1 cellular context compared by ENCODE assay signal in the genomic region with DNA sequence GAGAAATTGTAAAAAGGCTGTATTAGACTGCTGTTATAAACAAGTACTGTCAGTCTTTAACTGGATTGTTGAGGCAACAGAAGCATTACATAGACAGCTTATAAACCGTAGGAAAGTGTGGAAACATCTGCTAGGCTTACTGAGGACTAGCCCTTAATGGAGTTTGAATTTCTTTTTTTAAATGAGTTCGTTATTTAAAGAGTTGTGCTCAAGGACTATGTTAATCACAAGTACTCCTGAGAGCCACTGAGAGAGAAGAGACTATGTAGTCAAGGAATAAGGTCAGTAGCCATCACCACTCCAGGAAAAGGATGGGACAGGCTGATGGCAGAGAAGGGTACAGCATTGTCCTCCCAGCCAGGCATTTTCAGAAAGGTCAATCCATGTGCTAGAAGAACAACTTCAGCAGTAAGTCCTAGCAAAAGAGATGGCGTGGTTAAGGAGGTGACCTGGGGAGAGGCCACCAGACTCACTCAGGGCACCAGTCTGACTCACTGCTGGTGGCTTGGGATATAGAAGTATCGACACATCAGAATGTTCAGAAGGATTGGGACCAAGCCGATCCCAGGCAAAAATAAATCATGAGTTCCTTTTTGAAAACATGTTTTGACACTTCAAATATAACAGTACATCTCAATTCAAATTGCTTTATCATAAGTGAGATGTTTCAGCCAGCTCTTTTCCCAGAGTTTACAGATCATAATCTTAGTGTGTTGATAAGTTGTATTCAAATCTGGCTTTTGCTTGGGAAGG.
TF ChIP-seq lines count a peak whose summit lies in the region.

No MANE protein-coding gene starts in this region.

TF ChIP-seq in K562, 482 proteins besides CTCF, POLR2A, EP300 and RAD21 (continued from another document and continues in another):
- TF ChIP-seq, protein P1, sequence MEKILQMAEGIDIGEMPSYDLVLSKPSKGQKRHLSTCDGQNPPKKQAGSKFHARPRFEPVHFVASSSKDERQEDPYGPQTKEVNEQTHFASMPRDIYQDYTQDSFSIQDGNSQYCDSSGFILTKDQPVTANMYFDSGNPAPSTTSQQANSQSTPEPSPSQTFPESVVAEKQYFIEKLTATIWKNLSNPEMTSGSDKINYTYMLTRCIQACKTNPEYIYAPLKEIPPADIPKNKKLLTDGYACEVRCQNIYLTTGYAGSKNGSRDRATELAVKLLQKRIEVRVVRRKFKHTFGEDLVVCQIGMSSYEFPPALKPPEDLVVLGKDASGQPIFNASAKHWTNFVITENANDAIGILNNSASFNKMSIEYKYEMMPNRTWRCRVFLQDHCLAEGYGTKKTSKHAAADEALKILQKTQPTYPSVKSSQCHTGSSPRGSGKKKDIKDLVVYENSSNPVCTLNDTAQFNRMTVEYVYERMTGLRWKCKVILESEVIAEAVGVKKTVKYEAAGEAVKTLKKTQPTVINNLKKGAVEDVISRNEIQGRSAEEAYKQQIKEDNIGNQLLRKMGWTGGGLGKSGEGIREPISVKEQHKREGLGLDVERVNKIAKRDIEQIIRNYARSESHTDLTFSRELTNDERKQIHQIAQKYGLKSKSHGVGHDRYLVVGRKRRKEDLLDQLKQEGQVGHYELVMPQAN (IDR thresholded peaks at IDR 0.05; ENCODE audit: borderline replicate concordance), result no peak
- TF ChIP-seq, protein P2, sequence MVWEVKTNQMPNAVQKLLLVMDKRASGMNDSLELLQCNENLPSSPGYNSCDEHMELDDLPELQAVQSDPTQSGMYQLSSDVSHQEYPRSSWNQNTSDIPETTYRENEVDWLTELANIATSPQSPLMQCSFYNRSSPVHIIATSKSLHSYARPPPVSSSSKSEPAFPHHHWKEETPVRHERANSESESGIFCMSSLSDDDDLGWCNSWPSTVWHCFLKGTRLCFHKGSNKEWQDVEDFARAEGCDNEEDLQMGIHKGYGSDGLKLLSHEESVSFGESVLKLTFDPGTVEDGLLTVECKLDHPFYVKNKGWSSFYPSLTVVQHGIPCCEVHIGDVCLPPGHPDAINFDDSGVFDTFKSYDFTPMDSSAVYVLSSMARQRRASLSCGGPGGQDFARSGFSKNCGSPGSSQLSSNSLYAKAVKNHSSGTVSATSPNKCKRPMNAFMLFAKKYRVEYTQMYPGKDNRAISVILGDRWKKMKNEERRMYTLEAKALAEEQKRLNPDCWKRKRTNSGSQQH (CRISPR knock-in tag; IDR thresholded peaks at IDR 0.05), result no peak
- no peak for TF ChIP-seq CBX1 (IDR thresholded peaks at IDR 0.05; ENCODE audit: low read depth)
- TF ChIP-seq, protein P3, sequence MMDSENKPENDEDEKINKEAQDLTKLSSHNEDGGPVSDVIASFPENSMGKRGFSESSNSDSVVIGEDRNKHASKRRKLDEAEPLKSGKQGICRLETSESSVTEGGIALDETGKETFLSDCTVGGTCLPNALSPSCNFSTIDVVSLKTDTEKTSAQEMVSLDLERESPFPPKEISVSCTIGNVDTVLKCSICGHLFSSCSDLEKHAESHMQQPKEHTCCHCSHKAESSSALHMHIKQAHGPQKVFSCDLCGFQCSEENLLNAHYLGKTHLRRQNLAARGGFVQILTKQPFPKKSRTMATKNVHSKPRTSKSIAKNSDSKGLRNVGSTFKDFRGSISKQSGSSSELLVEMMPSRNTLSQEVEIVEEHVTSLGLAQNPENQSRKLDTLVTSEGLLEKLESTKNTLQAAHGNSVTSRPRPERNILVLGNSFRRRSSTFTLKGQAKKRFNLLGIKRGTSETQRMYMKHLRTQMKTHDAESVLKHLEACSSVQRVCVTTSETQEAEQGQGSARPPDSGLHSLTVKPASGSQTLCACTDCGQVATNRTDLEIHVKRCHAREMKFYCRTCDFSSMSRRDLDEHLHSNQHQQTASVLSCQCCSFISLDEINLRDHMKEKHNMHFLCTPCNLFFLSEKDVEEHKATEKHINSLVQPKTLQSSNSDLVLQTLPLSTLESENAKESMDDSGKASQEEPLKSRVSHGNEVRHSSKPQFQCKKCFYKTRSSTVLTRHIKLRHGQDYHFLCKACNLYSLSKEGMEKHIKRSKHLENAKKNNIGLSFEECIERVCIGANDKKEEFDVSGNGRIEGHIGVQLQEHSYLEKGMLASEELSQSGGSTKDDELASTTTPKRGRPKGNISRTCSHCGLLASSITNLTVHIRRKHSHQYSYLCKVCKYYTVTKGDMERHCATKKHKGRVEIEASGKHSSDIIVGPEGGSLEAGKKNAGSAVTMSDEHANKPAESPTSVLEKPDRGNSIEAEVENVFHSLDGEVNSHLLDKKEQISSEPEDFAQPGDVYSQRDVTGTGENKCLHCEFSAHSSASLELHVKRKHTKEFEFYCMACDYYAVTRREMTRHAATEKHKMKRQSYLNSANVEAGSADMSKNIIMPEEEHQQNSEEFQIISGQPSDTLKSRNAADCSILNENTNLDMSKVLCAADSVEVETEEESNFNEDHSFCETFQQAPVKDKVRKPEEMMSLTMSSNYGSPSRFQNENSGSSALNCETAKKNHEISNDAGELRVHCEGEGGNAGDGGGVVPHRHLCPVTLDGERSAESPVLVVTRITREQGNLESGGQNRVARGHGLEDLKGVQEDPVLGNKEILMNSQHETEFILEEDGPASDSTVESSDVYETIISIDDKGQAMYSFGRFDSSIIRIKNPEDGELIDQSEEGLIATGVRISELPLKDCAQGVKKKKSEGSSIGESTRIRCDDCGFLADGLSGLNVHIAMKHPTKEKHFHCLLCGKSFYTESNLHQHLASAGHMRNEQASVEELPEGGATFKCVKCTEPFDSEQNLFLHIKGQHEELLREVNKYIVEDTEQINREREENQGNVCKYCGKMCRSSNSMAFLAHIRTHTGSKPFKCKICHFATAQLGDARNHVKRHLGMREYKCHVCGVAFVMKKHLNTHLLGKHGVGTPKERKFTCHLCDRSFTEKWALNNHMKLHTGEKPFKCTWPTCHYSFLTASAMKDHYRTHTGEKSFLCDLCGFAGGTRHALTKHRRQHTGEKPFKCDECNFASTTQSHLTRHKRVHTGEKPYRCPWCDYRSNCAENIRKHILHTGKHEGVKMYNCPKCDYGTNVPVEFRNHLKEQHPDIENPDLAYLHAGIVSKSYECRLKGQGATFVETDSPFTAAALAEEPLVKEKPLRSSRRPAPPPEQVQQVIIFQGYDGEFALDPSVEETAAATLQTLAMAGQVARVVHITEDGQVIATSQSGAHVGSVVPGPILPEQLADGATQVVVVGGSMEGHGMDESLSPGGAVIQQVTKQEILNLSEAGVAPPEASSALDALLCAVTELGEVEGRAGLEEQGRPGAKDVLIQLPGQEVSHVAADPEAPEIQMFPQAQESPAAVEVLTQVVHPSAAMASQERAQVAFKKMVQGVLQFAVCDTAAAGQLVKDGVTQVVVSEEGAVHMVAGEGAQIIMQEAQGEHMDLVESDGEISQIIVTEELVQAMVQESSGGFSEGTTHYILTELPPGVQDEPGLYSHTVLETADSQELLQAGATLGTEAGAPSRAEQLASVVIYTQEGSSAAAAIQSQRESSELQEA (IDR thresholded peaks at IDR 0.05; ENCODE audit: low read depth), result no peak
- TF ChIP-seq FIP1L1 (IDR thresholded peaks at IDR 0.05; ENCODE audit: low read depth, low read length, poor library complexity, severe bottlenecking), result peak; percentile 6
- TF ChIP-seq MEIS2 (IDR thresholded peaks at IDR 0.05; ENCODE audit: partially characterized antibody), result peak; percentile 29
- TF ChIP-seq HCFC1 (IDR thresholded peaks at IDR 0.05; ENCODE audit: low read depth, low read length), result no peak
- TF ChIP-seq, protein P4, sequence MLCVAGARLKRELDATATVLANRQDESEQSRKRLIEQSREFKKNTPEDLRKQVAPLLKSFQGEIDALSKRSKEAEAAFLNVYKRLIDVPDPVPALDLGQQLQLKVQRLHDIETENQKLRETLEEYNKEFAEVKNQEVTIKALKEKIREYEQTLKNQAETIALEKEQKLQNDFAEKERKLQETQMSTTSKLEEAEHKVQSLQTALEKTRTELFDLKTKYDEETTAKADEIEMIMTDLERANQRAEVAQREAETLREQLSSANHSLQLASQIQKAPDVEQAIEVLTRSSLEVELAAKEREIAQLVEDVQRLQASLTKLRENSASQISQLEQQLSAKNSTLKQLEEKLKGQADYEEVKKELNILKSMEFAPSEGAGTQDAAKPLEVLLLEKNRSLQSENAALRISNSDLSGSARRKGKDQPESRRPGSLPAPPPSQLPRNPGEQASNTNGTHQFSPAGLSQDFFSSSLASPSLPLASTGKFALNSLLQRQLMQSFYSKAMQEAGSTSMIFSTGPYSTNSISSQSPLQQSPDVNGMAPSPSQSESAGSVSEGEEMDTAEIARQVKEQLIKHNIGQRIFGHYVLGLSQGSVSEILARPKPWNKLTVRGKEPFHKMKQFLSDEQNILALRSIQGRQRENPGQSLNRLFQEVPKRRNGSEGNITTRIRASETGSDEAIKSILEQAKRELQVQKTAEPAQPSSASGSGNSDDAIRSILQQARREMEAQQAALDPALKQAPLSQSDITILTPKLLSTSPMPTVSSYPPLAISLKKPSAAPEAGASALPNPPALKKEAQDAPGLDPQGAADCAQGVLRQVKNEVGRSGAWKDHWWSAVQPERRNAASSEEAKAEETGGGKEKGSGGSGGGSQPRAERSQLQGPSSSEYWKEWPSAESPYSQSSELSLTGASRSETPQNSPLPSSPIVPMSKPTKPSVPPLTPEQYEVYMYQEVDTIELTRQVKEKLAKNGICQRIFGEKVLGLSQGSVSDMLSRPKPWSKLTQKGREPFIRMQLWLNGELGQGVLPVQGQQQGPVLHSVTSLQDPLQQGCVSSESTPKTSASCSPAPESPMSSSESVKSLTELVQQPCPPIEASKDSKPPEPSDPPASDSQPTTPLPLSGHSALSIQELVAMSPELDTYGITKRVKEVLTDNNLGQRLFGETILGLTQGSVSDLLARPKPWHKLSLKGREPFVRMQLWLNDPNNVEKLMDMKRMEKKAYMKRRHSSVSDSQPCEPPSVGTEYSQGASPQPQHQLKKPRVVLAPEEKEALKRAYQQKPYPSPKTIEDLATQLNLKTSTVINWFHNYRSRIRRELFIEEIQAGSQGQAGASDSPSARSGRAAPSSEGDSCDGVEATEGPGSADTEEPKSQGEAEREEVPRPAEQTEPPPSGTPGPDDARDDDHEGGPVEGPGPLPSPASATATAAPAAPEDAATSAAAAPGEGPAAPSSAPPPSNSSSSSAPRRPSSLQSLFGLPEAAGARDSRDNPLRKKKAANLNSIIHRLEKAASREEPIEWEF (CRISPR knock-in tag; IDR thresholded peaks at IDR 0.05), result no peak
- TF ChIP-seq, protein P5, sequence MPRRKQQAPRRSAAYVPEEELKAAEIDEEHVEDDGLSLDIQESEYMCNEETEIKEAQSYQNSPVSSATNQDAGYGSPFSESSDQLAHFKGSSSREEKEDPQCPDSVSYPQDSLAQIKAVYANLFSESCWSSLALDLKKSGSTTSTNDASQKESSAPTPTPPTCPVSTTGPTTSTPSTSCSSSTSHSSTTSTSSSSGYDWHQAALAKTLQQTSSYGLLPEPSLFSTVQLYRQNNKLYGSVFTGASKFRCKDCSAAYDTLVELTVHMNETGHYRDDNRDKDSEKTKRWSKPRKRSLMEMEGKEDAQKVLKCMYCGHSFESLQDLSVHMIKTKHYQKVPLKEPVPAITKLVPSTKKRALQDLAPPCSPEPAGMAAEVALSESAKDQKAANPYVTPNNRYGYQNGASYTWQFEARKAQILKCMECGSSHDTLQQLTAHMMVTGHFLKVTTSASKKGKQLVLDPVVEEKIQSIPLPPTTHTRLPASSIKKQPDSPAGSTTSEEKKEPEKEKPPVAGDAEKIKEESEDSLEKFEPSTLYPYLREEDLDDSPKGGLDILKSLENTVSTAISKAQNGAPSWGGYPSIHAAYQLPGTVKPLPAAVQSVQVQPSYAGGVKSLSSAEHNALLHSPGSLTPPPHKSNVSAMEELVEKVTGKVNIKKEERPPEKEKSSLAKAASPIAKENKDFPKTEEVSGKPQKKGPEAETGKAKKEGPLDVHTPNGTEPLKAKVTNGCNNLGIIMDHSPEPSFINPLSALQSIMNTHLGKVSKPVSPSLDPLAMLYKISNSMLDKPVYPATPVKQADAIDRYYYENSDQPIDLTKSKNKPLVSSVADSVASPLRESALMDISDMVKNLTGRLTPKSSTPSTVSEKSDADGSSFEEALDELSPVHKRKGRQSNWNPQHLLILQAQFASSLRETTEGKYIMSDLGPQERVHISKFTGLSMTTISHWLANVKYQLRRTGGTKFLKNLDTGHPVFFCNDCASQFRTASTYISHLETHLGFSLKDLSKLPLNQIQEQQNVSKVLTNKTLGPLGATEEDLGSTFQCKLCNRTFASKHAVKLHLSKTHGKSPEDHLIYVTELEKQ (CRISPR knock-in tag; IDR thresholded peaks at IDR 0.05), result no peak
- no peak for TF ChIP-seq MAZ (CRISPR knock-in tag; conservative IDR thresholded peaks at IDR 0.05 in 1 of 2, IDR thresholded peaks at IDR 0.05 in 1 of 2)
- TF ChIP-seq PTRF (tag; IDR thresholded peaks at IDR 0.05), result no peak
- no peak for TF ChIP-seq ZNF584 (CRISPR knock-in tag; IDR thresholded peaks at IDR 0.05; ENCODE audit: low read depth)
- TF ChIP-seq, protein P6, sequence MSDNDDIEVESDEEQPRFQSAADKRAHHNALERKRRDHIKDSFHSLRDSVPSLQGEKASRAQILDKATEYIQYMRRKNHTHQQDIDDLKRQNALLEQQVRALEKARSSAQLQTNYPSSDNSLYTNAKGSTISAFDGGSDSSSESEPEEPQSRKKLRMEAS (CRISPR knock-in tag; IDR thresholded peaks at IDR 0.05), result no peak
- no peak for TF ChIP-seq RHOXF2B (CRISPR knock-in tag; conservative IDR thresholded peaks at IDR 0.05)
- no peak for TF ChIP-seq ZNF384 (IDR thresholded peaks at IDR 0.05; ENCODE audit: low read depth, low read length)
- TF ChIP-seq RBM22 (IDR thresholded peaks at IDR 0.05; ENCODE audit: low read depth, low read length, poor library complexity, severe bottlenecking), result peak; percentile 43
- peak; percentile 40; the same call in 1 of the 2 replicates for TF ChIP-seq POLR2G (IDR thresholded peaks at IDR 0.05; ENCODE audit: low read depth, low read length)
- no peak for TF ChIP-seq TSC22D4 (tag; IDR thresholded peaks at IDR 0.05)
- TF ChIP-seq, protein P7, sequence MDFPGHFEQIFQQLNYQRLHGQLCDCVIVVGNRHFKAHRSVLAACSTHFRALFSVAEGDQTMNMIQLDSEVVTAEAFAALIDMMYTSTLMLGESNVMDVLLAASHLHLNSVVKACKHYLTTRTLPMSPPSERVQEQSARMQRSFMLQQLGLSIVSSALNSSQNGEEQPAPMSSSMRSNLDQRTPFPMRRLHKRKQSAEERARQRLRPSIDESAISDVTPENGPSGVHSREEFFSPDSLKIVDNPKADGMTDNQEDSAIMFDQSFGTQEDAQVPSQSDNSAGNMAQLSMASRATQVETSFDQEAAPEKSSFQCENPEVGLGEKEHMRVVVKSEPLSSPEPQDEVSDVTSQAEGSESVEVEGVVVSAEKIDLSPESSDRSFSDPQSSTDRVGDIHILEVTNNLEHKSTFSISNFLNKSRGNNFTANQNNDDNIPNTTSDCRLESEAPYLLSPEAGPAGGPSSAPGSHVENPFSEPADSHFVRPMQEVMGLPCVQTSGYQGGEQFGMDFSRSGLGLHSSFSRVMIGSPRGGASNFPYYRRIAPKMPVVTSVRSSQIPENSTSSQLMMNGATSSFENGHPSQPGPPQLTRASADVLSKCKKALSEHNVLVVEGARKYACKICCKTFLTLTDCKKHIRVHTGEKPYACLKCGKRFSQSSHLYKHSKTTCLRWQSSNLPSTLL (IDR thresholded peaks at IDR 0.05), result no peak
- TF ChIP-seq HNRNPUL1 (IDR thresholded peaks at IDR 0.05; ENCODE audit: low read length), result peak; percentile 80; the same call in 1 of the 2 replicates
- no peak for TF ChIP-seq HDAC2 (IDR thresholded peaks at IDR 0.05)
- no peak for TF ChIP-seq ZNF140 (CRISPR knock-in tag; IDR thresholded peaks at IDR 0.05)
- TF ChIP-seq ZNF253 (CRISPR knock-in tag; conservative IDR thresholded peaks at IDR 0.05), result no peak
- TF ChIP-seq KDM5B (IDR thresholded peaks at IDR 0.05; ENCODE audit: insufficient replicate concordance, low read depth, low read length), result peak; percentile 20
- TF ChIP-seq, protein P8, sequence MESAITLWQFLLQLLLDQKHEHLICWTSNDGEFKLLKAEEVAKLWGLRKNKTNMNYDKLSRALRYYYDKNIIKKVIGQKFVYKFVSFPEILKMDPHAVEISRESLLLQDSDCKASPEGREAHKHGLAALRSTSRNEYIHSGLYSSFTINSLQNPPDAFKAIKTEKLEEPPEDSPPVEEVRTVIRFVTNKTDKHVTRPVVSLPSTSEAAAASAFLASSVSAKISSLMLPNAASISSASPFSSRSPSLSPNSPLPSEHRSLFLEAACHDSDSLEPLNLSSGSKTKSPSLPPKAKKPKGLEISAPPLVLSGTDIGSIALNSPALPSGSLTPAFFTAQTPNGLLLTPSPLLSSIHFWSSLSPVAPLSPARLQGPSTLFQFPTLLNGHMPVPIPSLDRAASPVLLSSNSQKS (CRISPR knock-in tag; IDR thresholded peaks at IDR 0.05), result no peak
- TF ChIP-seq HNRNPL (IDR thresholded peaks at IDR 0.05; ENCODE audit: low read depth, low read length), result no peak
